In genomic region chr12:47939009-47939601, GRCh38 we compare ENCODE assay signal across 19 cellular contexts. TPM values are rescaled to one million over a fixed set of nuclear protein-coding genes. Genes with fewer than 3 reads are reported as not detected.
DNase-seq lines count a peak whose midpoint lies in the region; ATAC-seq and TF ChIP-seq lines count a peak whose summit lies in the region.
"Had no signal": no experiment of that assay in that cellular context is flagged by ENCODE, and none has a peak within 500 bp of the region (broad histone marks: within the 10 kb centered on the region; RNA-seq: fewer than 3 reads in every experiment).

No MANE protein-coding gene starts in this region.

- H3K9ac ChIP-seq in neural progenitor cell, result no peak overlapping the region
- H3K9ac ChIP-seq: GM23248 had no signal

- no peak overlapping the region for H2AFZ ChIP-seq in neural progenitor cell (replicated peaks)
- H2AFZ ChIP-seq: GM23248 had no signal

- DNase-seq in HT-29 (ENCODE audit: low spot score), result peak; percentile 33
- DNase-seq in NCI-H69 (lab: John Stamatoyannopoulos, UW), result peak; percentile 21
- DNase-seq in sciatic nerve (ENCODE audit: low spot score), result peak; percentile 48
- no peak for DNase-seq in amygdala (lab: John Stamatoyannopoulos, UW)
- DNase-seq in neural progenitor cell (ENCODE audit: low spot score), result no peak
- DNase-seq in NCI-H187 treated with DMSO at 0.1 percent for 48 hours (lab: John Stamatoyannopoulos, UW), result no peak
- DNase-seq: BE2C; GM23248; hypothalamus; KG1; midbrain; NCI-H1105; NCI-H226; nucleus accumbens; SHP77 treated with DMSO at 0.1 percent for 48 hours; stimulated activated CD4-positive, alpha-beta T cell treated with anti-CD3 and anti-CD28 coated beads, Interleukin-2, amount 100 ng/mL, for 48 hours had no signal

- H3K9me3 ChIP-seq in neural progenitor cell (ENCODE audit: low read depth), result no peaks in the 10 kb centered on the region
- H3K9me3 ChIP-seq: BE2C had no signal

- H3K9me3 Mint-ChIP-seq in neural progenitor cell, result no peaks in the 10 kb centered on the region
- H3K9me3 Mint-ChIP-seq: central memory CD8-positive, alpha-beta T cell had no signal

- H4K20me1 ChIP-seq in neural progenitor cell (ENCODE audit: low read depth), result no peaks in the 10 kb centered on the region

- H3K27ac Mint-ChIP-seq in neural progenitor cell, result no peak overlapping the region
- H3K27ac Mint-ChIP-seq: activated CD8-positive, alpha-beta memory T cell treated with anti-CD3 and anti-CD28 coated beads, Interleukin-2, amount 10 ng/mL, durations not matched to agents 7 days and 5 days had no signal

- intact Hi-C loops in sciatic nerve (cut with DNase I), result no loop called here

- H3K4me1 ChIP-seq in neural progenitor cell, result no peaks in the 10 kb centered on the region

- peaks cover 8% of the 10 kb centered on the region for H3K27me3 ChIP-seq in neural progenitor cell
- H3K27me3 ChIP-seq: BE2C had no signal

- H3K4me2 ChIP-seq in neural progenitor cell, result no peak overlapping the region

- H3K4me1 Mint-ChIP-seq in neural progenitor cell, result peaks cover 9% of the 10 kb centered on the region
- H3K4me1 Mint-ChIP-seq: activated CD8-positive, alpha-beta memory T cell treated with anti-CD3 and anti-CD28 coated beads, Interleukin-2, amount 10 ng/mL, durations not matched to agents 7 days and 5 days had no signal

- no peak overlapping the region for H3K4me3 Mint-ChIP-seq in neural progenitor cell
- H3K4me3 Mint-ChIP-seq: activated CD8-positive, alpha-beta memory T cell treated with anti-CD3 and anti-CD28 coated beads, Interleukin-2, amount 10 ng/mL, durations not matched to agents 7 days and 5 days; central memory CD8-positive, alpha-beta T cell had no signal

- no peak overlapping the region for H3K4me3 ChIP-seq in neural progenitor cell
- H3K4me3 ChIP-seq: GM23248 had no signal

- H3K27ac ChIP-seq in neural progenitor cell, result no peak overlapping the region
- H3K27ac ChIP-seq: GM23248 had no signal

- ATAC-seq in esophagus mucosa (peak; percentile 11), sciatic nerve (no peak)
- ATAC-seq: activated CD8-positive, alpha-beta memory T cell treated with anti-CD3 and anti-CD28 coated beads, Interleukin-2, amount 10 ng/mL, durations not matched to agents 7 days and 5 days had no signal

- no peaks in the 10 kb centered on the region for H3K79me2 ChIP-seq in neural progenitor cell (ENCODE audit: low read depth)

- TF ChIP-seq CTCF in neural progenitor cell (IDR thresholded peaks at IDR 0.05), result no peak

- H3F3A ChIP-seq in neural progenitor cell (ENCODE audit: low read depth), result no peaks in the 10 kb centered on the region

- H3K27me3 Mint-ChIP-seq in neural progenitor cell (ENCODE audit: insufficient read depth, low read depth), result peaks cover 4% of the 10 kb centered on the region

- H3K36me3 Mint-ChIP-seq in neural progenitor cell, result no peaks in the 10 kb centered on the region
- H3K36me3 Mint-ChIP-seq: activated CD8-positive, alpha-beta memory T cell treated with anti-CD3 and anti-CD28 coated beads, Interleukin-2, amount 10 ng/mL, durations not matched to agents 7 days and 5 days had no signal

- H3K36me3 ChIP-seq in neural progenitor cell, result no peaks in the 10 kb centered on the region
- H3K36me3 ChIP-seq: BE2C had no signal

RNA-seq across cellular contexts. Expression of gene TMEM106C, which starts 24.3 kb away (rescaled TPM):
- 126 and 132 TPM in 2 replicates for total RNA-seq in HT-29 (2014; rRNA removed; shearing (Covaris generic))
- total RNA-seq in esophagus mucosa, result 45.4 TPM
- total RNA-seq in sciatic nerve, result 47.9 TPM
- 87.5 and 115 TPM in 2 replicates for total RNA-seq in neural progenitor cell (ENCODE audit: low replicate concordance)

RNA-seq across cellular contexts. Expression of gene VDR, which starts 34.3 kb away (rescaled TPM):
- total RNA-seq in HT-29 (2014; rRNA removed; shearing (Covaris generic)), result 15.3 and 15.4 TPM in 2 replicates
- 18.0 TPM for total RNA-seq in esophagus mucosa
- 1.9 TPM for total RNA-seq in sciatic nerve
- total RNA-seq in neural progenitor cell (ENCODE audit: low replicate concordance), result 0.09 TPM in 1 of 2 replicates, not detected in the other

Comparison
In these comparisons a context has a peak if more than half of its experiments do, and no peak if none do; other contexts are left out.
1. DNase-seq: peak in HT-29 (single experiment), NCI-H69 (single experiment) and sciatic nerve (single experiment); none in amygdala (0 of 56), neural progenitor cell (single experiment) and NCI-H187 treated with DMSO at 0.1 percent for 48 hours (single experiment).